2 cellular contexts compared by ENCODE assay signal in genomic region chr7:127589901-127590300, GRCh38.
TF ChIP-seq lines count a peak whose summit lies in the region.

No MANE protein-coding gene starts in this region.

TF ChIP-seq in HCT116, 20 proteins besides CTCF, POLR2A, EP300 and RAD21:
- no peak for TF ChIP-seq SP1 (IDR thresholded peaks at IDR 0.05; ENCODE audit: low read depth)
- TF ChIP-seq JUND (IDR thresholded peaks at IDR 0.05), result no peak
- TF ChIP-seq ZFX (IDR thresholded peaks at IDR 0.05), result no peak
- no peak for TF ChIP-seq CEBPB (IDR thresholded peaks at IDR 0.05; ENCODE audit: low read depth)
- no peak for TF ChIP-seq TCF7L2 (IDR thresholded peaks at IDR 0.05; ENCODE audit: borderline replicate concordance, extremely low read depth, insufficient read depth, insufficient read length)
- TF ChIP-seq, protein P1, sequence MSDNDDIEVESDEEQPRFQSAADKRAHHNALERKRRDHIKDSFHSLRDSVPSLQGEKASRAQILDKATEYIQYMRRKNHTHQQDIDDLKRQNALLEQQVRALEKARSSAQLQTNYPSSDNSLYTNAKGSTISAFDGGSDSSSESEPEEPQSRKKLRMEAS (IDR thresholded peaks at IDR 0.05), result no peak
- TF ChIP-seq FOSL1 (IDR thresholded peaks at IDR 0.05; ENCODE audit: low read depth), result no peak
- no peak for TF ChIP-seq SRF (IDR thresholded peaks at IDR 0.05; ENCODE audit: low read depth)
- no peak for TF ChIP-seq SIN3A (IDR thresholded peaks at IDR 0.05; ENCODE audit: low read depth)
TF ChIP-seq in HCT116: peak in this region for 0.

TF ChIP-seq in GM12878, 131 proteins besides CTCF, POLR2A, EP300 and RAD21:
- TF ChIP-seq, protein P2, sequence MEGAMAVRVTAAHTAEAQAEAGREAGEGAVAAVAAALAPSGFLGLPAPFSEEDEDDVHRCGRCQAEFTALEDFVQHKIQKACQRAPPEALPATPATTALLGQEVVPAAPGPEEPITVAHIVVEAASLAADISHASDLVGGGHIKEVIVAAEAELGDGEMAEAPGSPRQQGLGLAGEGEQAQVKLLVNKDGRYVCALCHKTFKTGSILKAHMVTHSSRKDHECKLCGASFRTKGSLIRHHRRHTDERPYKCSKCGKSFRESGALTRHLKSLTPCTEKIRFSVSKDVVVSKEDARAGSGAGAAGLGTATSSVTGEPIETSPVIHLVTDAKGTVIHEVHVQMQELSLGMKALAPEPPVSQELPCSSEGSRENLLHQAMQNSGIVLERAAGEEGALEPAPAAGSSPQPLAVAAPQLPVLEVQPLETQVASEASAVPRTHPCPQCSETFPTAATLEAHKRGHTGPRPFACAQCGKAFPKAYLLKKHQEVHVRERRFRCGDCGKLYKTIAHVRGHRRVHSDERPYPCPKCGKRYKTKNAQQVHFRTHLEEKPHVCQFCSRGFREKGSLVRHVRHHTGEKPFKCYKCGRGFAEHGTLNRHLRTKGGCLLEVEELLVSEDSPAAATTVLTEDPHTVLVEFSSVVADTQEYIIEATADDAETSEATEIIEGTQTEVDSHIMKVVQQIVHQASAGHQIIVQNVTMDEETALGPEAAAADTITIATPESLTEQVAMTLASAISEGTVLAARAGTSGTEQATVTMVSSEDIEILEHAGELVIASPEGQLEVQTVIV (IDR thresholded peaks at IDR 0.05; ENCODE audit: borderline replicate concordance, partially characterized antibody), result no peak
- no peak for TF ChIP-seq STAT1 (conservative IDR thresholded peaks at IDR 0.05)
